In genomic region chr18:28485210-28485801, GRCh38 we compare ENCODE assay signal across 17 cellular contexts.
DNase-seq lines count a peak whose midpoint lies in the region; ATAC-seq and TF ChIP-seq lines count a peak whose summit lies in the region.
"Had no signal": no experiment of that assay in that cellular context is flagged by ENCODE, and none has a peak within 500 bp of the region (broad histone marks: within the 10 kb centered on the region; RNA-seq: fewer than 3 reads in every experiment).

No MANE protein-coding gene starts in this region.

- no peak overlapping the region for H2BK5ac ChIP-seq in mesendoderm (ENCODE audit: low read length)

- no peak overlapping the region for H3K18ac ChIP-seq in mesendoderm (ENCODE audit: low read length)

- H3K4ac ChIP-seq in mesendoderm (ENCODE audit: low read depth, low read length) = no peak overlapping the region

- H3K36me3 Mint-ChIP-seq in HFFc6 (ENCODE audit: low read depth) (no peaks in the 10 kb centered on the region), natural killer cell (no peaks in the 10 kb centered on the region)
- H3K36me3 Mint-ChIP-seq: CD4-positive, CD25-positive, alpha-beta regulatory T cell had no signal

- H3K4me2 ChIP-seq in mesendoderm (ENCODE audit: low read length) = no peak overlapping the region

- H3K79me1 ChIP-seq in mesendoderm (ENCODE audit: low read length) = no peaks in the 10 kb centered on the region

- H4K8ac ChIP-seq in mesendoderm (ENCODE audit: low read depth, low read length) = no peak overlapping the region

- no peak overlapping the region for H4K5ac ChIP-seq in mesendoderm (ENCODE audit: low read length)

- H3K9me3 Mint-ChIP-seq in HFFc6 (no peaks in the 10 kb centered on the region), natural killer cell (peaks cover 0 to 3% of the 10 kb centered on the region in 2 donors)

- H3K4me1 Mint-ChIP-seq in HFFc6 (ENCODE audit: low read depth) (peaks cover 48% of the 10 kb centered on the region), natural killer cell (peaks cover 9 to 20% of the 10 kb centered on the region in 2 donors)
- H3K4me1 Mint-ChIP-seq: CD4-positive, CD25-positive, alpha-beta regulatory T cell had no signal

- no peak for DNase-seq in HFFc6
- DNase-seq in OCI-M1 (lab: John Stamatoyannopoulos, UW) = peak; percentile 33
- DNase-seq in natural killer cell = no peak
- no peak for DNase-seq in mesendoderm
- no peak for DNase-seq in COLO668 (lab: John Stamatoyannopoulos, UW; ENCODE audit: unreplicated experiment)
- DNase-seq in dorsolateral prefrontal cortex = no peak
- DNase-seq: ACHN; Calu3; CD4-positive, CD25-positive, alpha-beta regulatory T cell; DMS79 treated with DMSO at 0.1 percent for 48 hours; GDM1; Kasumi-1; NCI-H2227 treated with DMSO at 0.1 percent for 48 hours; NCI-H524 treated with DMSO at 0.1 percent for 48 hours had no signal

- intact Hi-C loops in natural killer cell (cut with micrococcal nuclease) = no loop called here
- intact Hi-C loops in dorsolateral prefrontal cortex (cut with DNase I) = no loop called here

- H3K27ac ChIP-seq in mesendoderm (ENCODE audit: low read depth, low read length) (no peak overlapping the region), dorsolateral prefrontal cortex (no peak overlapping the region)
- H3K27ac ChIP-seq: SK-N-MC had no signal

- no peak for TF ChIP-seq CTCF in HFFc6 (IDR thresholded peaks at IDR 0.05)
- TF ChIP-seq CTCF in natural killer cell (IDR thresholded peaks at IDR 0.05) = no peak
- TF ChIP-seq CTCF in dorsolateral prefrontal cortex (IDR thresholded peaks at IDR 0.05 in 54 of 56, conservative IDR thresholded peaks at IDR 0.05 in 2 of 56; ENCODE audit: low read depth in 1 of 56, partially characterized antibody in 56 of 56) = no peak

- no peak overlapping the region for H3K23ac ChIP-seq in mesendoderm (ENCODE audit: low read length)

- H3K4me1 ChIP-seq in mesendoderm (ENCODE audit: control insufficient read depth, low read depth, low read length) = no peaks in the 10 kb centered on the region

- H3K36me3 ChIP-seq in mesendoderm (ENCODE audit: control insufficient read depth, insufficient read depth, low read length) = no peaks in the 10 kb centered on the region

- H3K27me3 ChIP-seq in mesendoderm (ENCODE audit: insufficient read depth, low read length, poor library complexity) (no peaks in the 10 kb centered on the region), dorsolateral prefrontal cortex (no peaks in the 10 kb centered on the region)

- no peak overlapping the region for H2AK5ac ChIP-seq in mesendoderm (ENCODE audit: low read length)

- peak; percentile 40 for ATAC-seq in GM18867 (IDR thresholded peaks at IDR 0.05; ENCODE audit: unreplicated experiment)
- no peak for ATAC-seq in natural killer cell
- ATAC-seq: Right ventricle myocardium inferior had no signal

- no peak overlapping the region for H2BK120ac ChIP-seq in mesendoderm (ENCODE audit: low read depth, low read length)

- H3K56ac ChIP-seq in mesendoderm (ENCODE audit: low read length) = no peak overlapping the region

- H3K4me3 ChIP-seq in mesendoderm (ENCODE audit: low read length) (no peak overlapping the region), dorsolateral prefrontal cortex (no peak overlapping the region)
- H3K4me3 ChIP-seq: SK-N-MC had no signal

- H3K27ac Mint-ChIP-seq in HFFc6 = peak overlapping the region; percentile 42; the same call in 1 of the 2 replicates
- H3K27ac Mint-ChIP-seq in natural killer cell = peak overlapping the region in 1 of 2 donors; percentile 14
- H3K27ac Mint-ChIP-seq: CD4-positive, CD25-positive, alpha-beta regulatory T cell had no signal

- peak overlapping the region; percentile 66 for H3K4me3 Mint-ChIP-seq in HFFc6
- peak overlapping the region; percentile 1 for H3K4me3 Mint-ChIP-seq in natural killer cell
- H3K4me3 Mint-ChIP-seq: CD4-positive, CD25-positive, alpha-beta regulatory T cell had no signal

- no peak overlapping the region for H2BK15ac ChIP-seq in mesendoderm (replicated peaks; ENCODE audit: low read depth)

- no peaks in the 10 kb centered on the region for H3K79me2 ChIP-seq in mesendoderm (ENCODE audit: control insufficient read depth, insufficient read depth, low read length)

- no peak overlapping the region for H3K9ac ChIP-seq in mesendoderm (ENCODE audit: low read length)

- H3K27me3 Mint-ChIP-seq in HFFc6 (ENCODE audit: insufficient read depth) (no peaks in the 10 kb centered on the region), natural killer cell (ENCODE audit: low read depth in 2 of 2) (no peaks in the 10 kb centered on the region)
- H3K27me3 Mint-ChIP-seq: CD4-positive, CD25-positive, alpha-beta regulatory T cell had no signal
